ENCODE assay signal across 9 cellular contexts in the genomic region with DNA sequence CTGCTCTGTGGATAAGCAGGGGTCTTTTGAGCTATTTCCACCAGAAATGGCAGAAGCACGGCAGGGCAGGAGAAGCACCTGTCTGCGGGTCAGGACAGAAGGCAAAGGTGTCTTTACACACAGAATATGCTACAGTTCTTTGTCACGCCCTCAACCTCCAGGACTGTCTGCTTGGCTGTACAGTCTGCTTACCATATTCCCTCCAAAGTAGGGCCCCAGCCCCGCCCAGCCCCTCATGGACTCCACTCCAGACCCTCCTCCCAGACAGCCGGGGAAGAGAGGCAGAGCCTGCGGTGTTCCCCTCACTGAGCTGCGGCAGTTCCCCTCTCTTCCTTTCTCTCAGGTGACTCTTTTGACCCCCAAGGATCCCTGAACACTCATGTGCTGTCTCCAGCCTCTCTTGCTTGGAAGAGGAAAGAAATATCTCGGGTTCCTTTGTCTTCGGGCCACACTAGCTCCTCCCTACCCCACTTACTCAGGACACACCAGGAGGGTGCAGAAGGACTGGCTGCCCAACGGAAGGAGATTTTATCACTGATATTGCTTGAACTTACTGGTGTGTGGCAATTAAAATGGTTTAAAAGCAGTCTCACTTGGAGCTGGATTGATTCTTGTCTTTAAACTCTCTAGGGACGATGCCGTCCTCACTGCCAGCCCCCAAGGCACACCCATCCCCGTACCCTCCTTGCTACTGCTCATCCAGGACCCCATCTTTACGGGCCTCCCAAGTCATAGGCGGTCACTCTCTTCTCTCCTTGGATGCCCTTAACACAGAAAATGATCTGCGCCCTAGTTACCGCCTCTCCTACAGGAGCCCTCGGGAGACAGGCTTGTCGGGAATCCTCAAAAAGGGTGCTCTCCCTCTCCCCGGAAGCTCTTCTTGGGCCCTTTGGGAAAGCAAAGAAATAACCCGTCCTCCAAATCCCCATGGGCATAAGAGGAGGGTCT.
DNase-seq lines count a peak whose midpoint lies in the region; ATAC-seq and TF ChIP-seq lines count a peak whose summit lies in the region.
"Had no signal": no experiment of that assay in that cellular context is flagged by ENCODE, and none has a peak within 500 bp of the region (broad histone marks: within the 10 kb centered on the region; RNA-seq: fewer than 3 reads in every experiment).

No MANE protein-coding gene starts in this region.

- no peak overlapping the region for H3K4me3 Mint-ChIP-seq in activated T-cell treated with anti-CD3 and anti-CD28 coated beads, Interleukin-2, amount 50 U/mL, for 24 hours
- no peak overlapping the region for H3K4me3 Mint-ChIP-seq in activated T-cell treated with anti-CD3 and anti-CD28 coated beads, Interleukin-2, amount 50 U/mL, for 72 hours
- H3K4me3 Mint-ChIP-seq in activated T-helper 17 cell treated with anti-CD3 and anti-CD28 coated beads, Interleukin-2, amount 50 U/mL, for 72 hours = no peak overlapping the region

- H3K4ac ChIP-seq in mesenchymal stem cell (ENCODE audit: low read depth in 1 of 2, low read length in 2 of 2) = peak overlapping the region; percentile 46 to 87

- H3K36me3 Mint-ChIP-seq in activated T-cell treated with anti-CD3 and anti-CD28 coated beads, Interleukin-2, amount 50 U/mL, for 24 hours (ENCODE audit: low read depth) = no peaks in the 10 kb centered on the region
- peaks cover 1 to 7% of the 10 kb centered on the region in 2 donors for H3K36me3 Mint-ChIP-seq in activated T-cell treated with anti-CD3 and anti-CD28 coated beads, Interleukin-2, amount 50 U/mL, for 72 hours (ENCODE audit: insufficient read depth in 2 of 2)
- H3K36me3 Mint-ChIP-seq in activated T-helper 17 cell treated with anti-CD3 and anti-CD28 coated beads, Interleukin-2, amount 50 U/mL, for 72 hours (ENCODE audit: low read depth) = peaks cover 8% of the 10 kb centered on the region

- H2AFZ ChIP-seq in mesenchymal stem cell (ENCODE audit: low read depth, low read length) = no peak overlapping the region

- peak overlapping the region; percentile 30 for H2BK15ac ChIP-seq in mesenchymal stem cell (ENCODE audit: low read depth, poor library complexity, severe bottlenecking)

- H2BK12ac ChIP-seq in mesenchymal stem cell (ENCODE audit: low read length in 2 of 2) = peak overlapping the region; percentile 97

- no peak for ATAC-seq in activated T-cell treated with anti-CD3 and anti-CD28 coated beads, Interleukin-2, amount 50 U/mL, for 72 hours (replicated peaks in 1 of 2)
- no peak for ATAC-seq in activated T-helper 17 cell treated with anti-CD3 and anti-CD28 coated beads, Interleukin-2, amount 50 U/mL, for 72 hours (replicated peaks)
- ATAC-seq in thoracic aorta (ENCODE audit: insufficient number of reproducible peaks, low FRiP score, low read depth) = no peak
- no peak for ATAC-seq in esophagus mucosa

- H3K9me3 ChIP-seq in mesenchymal stem cell (ENCODE audit: control insufficient read depth, low read length) (no peaks in the 10 kb centered on the region), thoracic aorta (no peaks in the 10 kb centered on the region)

- H3K9ac ChIP-seq in mesenchymal stem cell (ENCODE audit: low read length) = no peak overlapping the region

- peak overlapping the region; percentile 75 for H4K91ac ChIP-seq in mesenchymal stem cell (ENCODE audit: low read length)

- H3K27ac ChIP-seq in mesenchymal stem cell (ENCODE audit: low read length, poor library complexity, severe bottlenecking) = peak overlapping the region; percentile 21
- H3K27ac ChIP-seq in thoracic aorta = peak overlapping the region; percentile 56 to 90
- H3K27ac ChIP-seq: foreskin keratinocyte had no signal

- no peaks in the 10 kb centered on the region for H3K36me3 ChIP-seq in mesenchymal stem cell (ENCODE audit: control insufficient read depth in 1 of 2, insufficient read depth in 2 of 2, low read depth in 1 of 2, low read length in 2 of 2)
- H3K36me3 ChIP-seq in thoracic aorta = no peaks in the 10 kb centered on the region

- H3K14ac ChIP-seq in mesenchymal stem cell (ENCODE audit: low read length in 2 of 2) = peak overlapping the region in 1 of 2 experiments; percentile 18

- peak overlapping the region; percentile 55 for H4K8ac ChIP-seq in mesenchymal stem cell (ENCODE audit: low read length)

- no peak overlapping the region for H2BK5ac ChIP-seq in mesenchymal stem cell (ENCODE audit: low read depth, low read length, poor library complexity, severe bottlenecking)

- no peaks in the 10 kb centered on the region for H3K9me3 Mint-ChIP-seq in activated T-cell treated with anti-CD3 and anti-CD28 coated beads, Interleukin-2, amount 50 U/mL, for 24 hours
- H3K9me3 Mint-ChIP-seq in activated T-cell treated with anti-CD3 and anti-CD28 coated beads, Interleukin-2, amount 50 U/mL, for 72 hours = no peaks in the 10 kb centered on the region
- H3K9me3 Mint-ChIP-seq in activated T-helper 17 cell treated with anti-CD3 and anti-CD28 coated beads, Interleukin-2, amount 50 U/mL, for 72 hours = no peaks in the 10 kb centered on the region

- H3K23ac ChIP-seq in mesenchymal stem cell (ENCODE audit: low read length in 2 of 2) = no peak overlapping the region

- H3K18ac ChIP-seq in mesenchymal stem cell (ENCODE audit: low read depth in 1 of 2, low read length in 2 of 2) = peak overlapping the region; percentile 67 to 73

- H2BK120ac ChIP-seq in mesenchymal stem cell (ENCODE audit: low read depth, low read length) = peak overlapping the region; percentile 74

- H3K4me3 ChIP-seq in mesenchymal stem cell (ENCODE audit: insufficient read depth in 1 of 2, low read depth in 1 of 2, low read length in 2 of 2) = no peak overlapping the region
- H3K4me3 ChIP-seq in thoracic aorta = no peak overlapping the region

- H3K4me2 ChIP-seq in mesenchymal stem cell (ENCODE audit: low read length, poor library complexity, severe bottlenecking) = no peak overlapping the region

- peak overlapping the region; percentile 42 for H3K27ac Mint-ChIP-seq in activated T-cell treated with anti-CD3 and anti-CD28 coated beads, Interleukin-2, amount 50 U/mL, for 24 hours
- no peak overlapping the region for H3K27ac Mint-ChIP-seq in activated T-cell treated with anti-CD3 and anti-CD28 coated beads, Interleukin-2, amount 50 U/mL, for 72 hours
- H3K27ac Mint-ChIP-seq in activated T-helper 17 cell treated with anti-CD3 and anti-CD28 coated beads, Interleukin-2, amount 50 U/mL, for 72 hours = peak overlapping the region; percentile 26

- WGBS in mesenchymal stem cell = 92% methylated on average over 18 of the region's 21 CpGs

- no peak for TF ChIP-seq CTCF in thoracic aorta (IDR thresholded peaks at IDR 0.05)

- H3K79me1 ChIP-seq in mesenchymal stem cell (replicated peaks; ENCODE audit: low read length, poor library complexity, severe bottlenecking) = no peaks in the 10 kb centered on the region

- peak overlapping the region; percentile 81 for H2AK5ac ChIP-seq in mesenchymal stem cell (ENCODE audit: low read length, severe bottlenecking)

- peaks cover 95% of the 10 kb centered on the region for H3K4me1 Mint-ChIP-seq in activated T-cell treated with anti-CD3 and anti-CD28 coated beads, Interleukin-2, amount 50 U/mL, for 24 hours (ENCODE audit: low read depth)
- H3K4me1 Mint-ChIP-seq in activated T-cell treated with anti-CD3 and anti-CD28 coated beads, Interleukin-2, amount 50 U/mL, for 72 hours (ENCODE audit: low read depth) = peaks cover 100% of the 10 kb centered on the region
- H3K4me1 Mint-ChIP-seq in activated T-helper 17 cell treated with anti-CD3 and anti-CD28 coated beads, Interleukin-2, amount 50 U/mL, for 72 hours = peaks cover 49% of the 10 kb centered on the region

- peaks cover 50% of the 10 kb centered on the region for H3K4me1 ChIP-seq in mesenchymal stem cell (ENCODE audit: control insufficient read depth, insufficient read depth, low read depth, low read length)
- peaks cover 45 to 65% of the 10 kb centered on the region in 2 donors for H3K4me1 ChIP-seq in thoracic aorta (ENCODE audit: control insufficient read depth in 1 of 2, low read depth in 2 of 2)
- H3K4me1 ChIP-seq: foreskin keratinocyte had no signal

- DNase-seq in activated T-cell treated with anti-CD3 and anti-CD28 coated beads, Interleukin-2, amount 50 U/mL, for 24 hours = peak; percentile 28
- DNase-seq in activated T-cell treated with anti-CD3 and anti-CD28 coated beads, Interleukin-2, amount 50 U/mL, for 72 hours = no peak
- no peak for DNase-seq in mesenchymal stem cell
- DNase-seq in thoracic aorta (ENCODE audit: low spot score) = no peak
- no peak for DNase-seq in OCI-M2 (lab: John Stamatoyannopoulos, UW; ENCODE audit: unreplicated experiment)
- no peak for DNase-seq in NCI-H2081 treated with DMSO at 0.1 percent for 48 hours (lab: John Stamatoyannopoulos, UW)
- DNase-seq: foreskin keratinocyte had no signal

- H3K27me3 Mint-ChIP-seq in activated T-cell treated with anti-CD3 and anti-CD28 coated beads, Interleukin-2, amount 50 U/mL, for 24 hours = no peaks in the 10 kb centered on the region
- no peaks in the 10 kb centered on the region for H3K27me3 Mint-ChIP-seq in activated T-cell treated with anti-CD3 and anti-CD28 coated beads, Interleukin-2, amount 50 U/mL, for 72 hours (ENCODE audit: low read depth)
- no peaks in the 10 kb centered on the region for H3K27me3 Mint-ChIP-seq in activated T-helper 17 cell treated with anti-CD3 and anti-CD28 coated beads, Interleukin-2, amount 50 U/mL, for 72 hours

- H3K27me3 ChIP-seq in mesenchymal stem cell (ENCODE audit: control insufficient read depth in 1 of 2, insufficient read depth in 1 of 2, low read length in 2 of 2) (no peaks in the 10 kb centered on the region), thoracic aorta (replicated peaks; ENCODE audit: insufficient read depth) (no peaks in the 10 kb centered on the region)
- H3K27me3 ChIP-seq: foreskin keratinocyte had no signal
